In genomic region chr2:225400060-225400511, GRCh38 we compare ENCODE assay signal across 9 cellular contexts. TPM values are rescaled to one million over a fixed set of nuclear protein-coding genes. Genes with fewer than 3 reads are reported as not detected.
DNase-seq lines count a peak whose midpoint lies in the region; ATAC-seq, FAIRE-seq and TF ChIP-seq lines count a peak whose summit lies in the region.
"Had no signal": no experiment of that assay in that cellular context is flagged by ENCODE, and none has a peak within 500 bp of the region (broad histone marks: within the 10 kb centered on the region; RNA-seq: fewer than 3 reads in every experiment).

No MANE protein-coding gene starts in this region.

- H3K4me1 Mint-ChIP-seq in CD14-positive monocyte: no peaks in the 10 kb centered on the region

- intact Hi-C loops in CD14-positive monocyte (cut with micrococcal nuclease): no loop called here

- no peak overlapping the region; the same call in 1 of the 2 replicates for H3K4me3 ChIP-seq in H7 (ENCODE audit: insufficient read depth, low read depth, low read length)

- H3K27me3 ChIP-seq in H7 (ENCODE audit: control insufficient read depth, insufficient read depth, low read length): no peaks in the 10 kb centered on the region; the same call in 1 of the 2 replicates

- no peak for ATAC-seq in GM21447 (IDR thresholded peaks at IDR 0.05; ENCODE audit: unreplicated experiment)

- H3K36me3 ChIP-seq in H7 (replicated peaks; ENCODE audit: control insufficient read depth, insufficient read depth, low read length): no peaks in the 10 kb centered on the region

- no peaks in the 10 kb centered on the region for H3K36me3 Mint-ChIP-seq in CD14-positive monocyte
- H3K36me3 Mint-ChIP-seq: IgD-negative memory B cell had no signal

- H3K4me3 Mint-ChIP-seq in CD14-positive monocyte: no peak overlapping the region
- H3K4me3 Mint-ChIP-seq: IgD-negative memory B cell had no signal

- TF ChIP-seq CTCF in CD14-positive monocyte (IDR thresholded peaks at IDR 0.05): no peak

- peaks cover 0 to 1% (median 0%) of the 10 kb centered on the region in 7 donors for H3K9me3 Mint-ChIP-seq in CD14-positive monocyte

- H3K27ac Mint-ChIP-seq in CD14-positive monocyte: no peak overlapping the region
- H3K27ac Mint-ChIP-seq: IgD-negative memory B cell had no signal

- peaks cover 0 to 1% (median 0%) of the 10 kb centered on the region in 3 donors for H3K27me3 Mint-ChIP-seq in CD14-positive monocyte (ENCODE audit: low read depth in 3 of 3)

- DNase-seq in H7 (peak; percentile 2), NCI-H187 (lab: John Stamatoyannopoulos, UW) (peak; percentile 12 to 19), amniotic stem cell (lab: John Stamatoyannopoulos, UW) (peak; percentile 10), AML-193 (lab: John Stamatoyannopoulos, UW) (no peak), CD14-positive monocyte (ENCODE audit: low spot score) (no peak), GDM1 (lab: John Stamatoyannopoulos, UW) (no peak)

- FAIRE-seq in islet of Langerhans (lab: Jason Lieb, UNC): peak; percentile 47

RNA-seq across cellular contexts. Expression of gene NYAP2, which starts 0.6 kb away (rescaled TPM):
- not detected in 2 replicates for total RNA-seq in H7 (2014; rRNA removed; shearing (Covaris generic))
- polyA plus RNA-seq in CD14-positive monocyte: not detected
- polyA plus RNA-seq: IgD-negative memory B cell had no signal

Comparison
In these comparisons a context has a peak if more than half of its experiments do, and no peak if none do; other contexts are left out.
1. DNase-seq: peak in H7 (single experiment), NCI-H187 (2 of 2) and amniotic stem cell (single experiment); none in AML-193 (0 of 2), CD14-positive monocyte (single experiment) and GDM1 (single experiment).